ENCODE assay signal across 19 cellular contexts in genomic region chr20:11377761-11378160, GRCh38.
A peak's percentile ranks its signal among the peaks of the same experiment; 100 is the strongest.
DNase-seq lines count a peak whose midpoint lies in the region; ATAC-seq, FAIRE-seq and TF ChIP-seq lines count a peak whose summit lies in the region.
"Had no signal": no experiment of that assay in that cellular context is flagged by ENCODE, and none has a peak within 500 bp of the region (broad histone marks: within the 10 kb centered on the region; RNA-seq: fewer than 3 reads in every experiment).

No MANE protein-coding gene starts in this region.

- peaks cover 10% of the 10 kb centered on the region for H3K27me3 Mint-ChIP-seq in GM23338 (ENCODE audit: insufficient read depth, low read depth, poor library complexity)
- H3K27me3 Mint-ChIP-seq: B cell; CD4-positive, CD25-positive, alpha-beta regulatory T cell had no signal

- TF ChIP-seq RAD21 in A549 (conservative IDR thresholded peaks at IDR 0.05 in 1 of 2, IDR thresholded peaks at IDR 0.05 in 1 of 2), result no peak

- H3K4me3 ChIP-seq in A549, result no peak overlapping the region
- H3K4me3 ChIP-seq in GM23338, result no peak overlapping the region
- H3K4me3 ChIP-seq: BLaER1 had no signal

- TF ChIP-seq POLR2A in A549 (IDR thresholded peaks at IDR 0.05; ENCODE audit: low read length), result no peak

- H3K36me3 Mint-ChIP-seq in GM23338 (ENCODE audit: low read depth), result peaks cover 15% of the 10 kb centered on the region; the same call in 2 of the 3 replicates
- H3K36me3 Mint-ChIP-seq: CD4-positive, CD25-positive, alpha-beta regulatory T cell; CD8-positive, alpha-beta T cell had no signal

- FAIRE-seq in A549 (lab: Jason Lieb, UNC), result peak; percentile 23
- FAIRE-seq: G401.6, GM12892 had no signal

- 74% methylated on average over 2 of the region's 2 CpGs for WGBS in A549 (ENCODE audit: missing lambda C conversion rate)

- peaks cover 30% of the 10 kb centered on the region for H3K4me1 Mint-ChIP-seq in GM23338
- H3K4me1 Mint-ChIP-seq: B cell; CD4-positive, CD25-positive, alpha-beta regulatory T cell had no signal

- H3K27ac Mint-ChIP-seq in GM23338, result no peak overlapping the region
- H3K27ac Mint-ChIP-seq: B cell; CD4-positive, CD25-positive, alpha-beta regulatory T cell; CD8-positive, alpha-beta T cell had no signal

- peaks cover 17% of the 10 kb centered on the region for H3K9me2 ChIP-seq in GM23338 (ENCODE audit: insufficient read depth)

- H3F3A ChIP-seq in GM23338 (replicated peaks; ENCODE audit: low read depth), result no peaks in the 10 kb centered on the region

- CTCF ChIA-PET in A549 (lab: Yijun Ruan, JAX), result interaction anchor here (0.8 kb wide), 1 partner anchor 9 kb away, joined by 3 read pairs; no protein-coding TSS in a partner anchor

- no peak overlapping the region for H3K4me3 Mint-ChIP-seq in GM23338
- H3K4me3 Mint-ChIP-seq: B cell; CD4-positive, CD25-positive, alpha-beta regulatory T cell; CD8-positive, alpha-beta T cell had no signal

- ATAC-seq in A549 (no peak), GM23338 (no peak)
- ATAC-seq: CD8-positive, alpha-beta T cell had no signal

- TF ChIP-seq CTCF in A549 (IDR thresholded peaks at IDR 0.05) (no peak), GM23338 (conservative IDR thresholded peaks at IDR 0.05; ENCODE audit: low read depth in 2 of 2) (no peak)

- H3K27me3 ChIP-seq in GM23338 (ENCODE audit: insufficient read depth), result no peaks in the 10 kb centered on the region
- H3K27me3 ChIP-seq: BLaER1 had no signal

- H3K4me2 ChIP-seq in A549 (no peak overlapping the region), GM23338 (no peak overlapping the region)
- H3K4me2 ChIP-seq: BLaER1 had no signal

- H3K27ac ChIP-seq in A549 (no peak overlapping the region; a peak in 1 of 6 replicates), GM23338 (ENCODE audit: low read depth) (no peak overlapping the region), epithelial cell of prostate (peak overlapping the region; percentile 40)
- H3K27ac ChIP-seq: BLaER1, C4-2B had no signal

- H3K9me3 ChIP-seq in A549, result peaks cover 5% of the 10 kb centered on the region; the same call in 1 of the 3 replicates
- H3K9me3 ChIP-seq: BLaER1, Caco-2 had no signal

- H3K9me3 Mint-ChIP-seq in GM23338, result peaks cover 20% of the 10 kb centered on the region; the same call in 2 of the 3 replicates

- no peaks in the 10 kb centered on the region for H4K20me1 ChIP-seq in GM23338 (replicated peaks; ENCODE audit: insufficient read depth)
- H4K20me1 ChIP-seq: BLaER1 had no signal

- H2AFZ ChIP-seq in GM23338, result peak overlapping the region; percentile 5; the same call in 1 of the 2 replicates

- H3K79me2 ChIP-seq in GM23338 (replicated peaks; ENCODE audit: insufficient read depth), result no peaks in the 10 kb centered on the region

- TF ChIP-seq EP300 in A549 (IDR thresholded peaks at IDR 0.05), result no peak

- no peak for DNase-seq in A549 (ENCODE audit: low read depth in 1 of 2, low spot score in 1 of 2)
- DNase-seq in GM23338 (ENCODE audit: low spot score), result no peak
- DNase-seq in epithelial cell of prostate (ENCODE audit: low read depth, low spot score), result no peak
- no peak for DNase-seq in NCI-H1092 (lab: John Stamatoyannopoulos, UW)
- no peak for DNase-seq in NCI-H2171 (lab: John Stamatoyannopoulos, UW)
- no peak for DNase-seq in OCI-M1 (lab: John Stamatoyannopoulos, UW)
- DNase-seq: Caco-2; CD4-positive, CD25-positive, alpha-beta regulatory T cell; CD8-positive, alpha-beta T cell; DMS153; DND-41; GOT3; H7; HCEC 1CT had no signal

- POLR2A ChIA-PET in A549 (lab: Yijun Ruan, JAX), result no interaction called here

- no peaks in the 10 kb centered on the region for H3K36me3 ChIP-seq in GM23338 (ENCODE audit: insufficient read depth)
- H3K36me3 ChIP-seq: BLaER1 had no signal

- H3K4me1 ChIP-seq in A549 (peaks cover 27% of the 10 kb centered on the region), GM23338 (ENCODE audit: insufficient read depth) (peaks cover 26% of the 10 kb centered on the region)
- H3K4me1 ChIP-seq: BLaER1, Caco-2 had no signal

TF ChIP-seq in A549, 52 proteins besides CTCF, POLR2A, EP300 and RAD21:
- TF ChIP-seq NR3C1 (IDR thresholded peaks at IDR 0.05), result no peak
- TF ChIP-seq MAX (IDR thresholded peaks at IDR 0.05), result no peak
- TF ChIP-seq MAFK (IDR thresholded peaks at IDR 0.05; ENCODE audit: partially characterized antibody), result peak; percentile 67
- TF ChIP-seq BHLHE40 (IDR thresholded peaks at IDR 0.05; ENCODE audit: low read depth, low read length), result no peak
- no peak for TF ChIP-seq HOXB13 (CRISPR knock-in tag; IDR thresholded peaks at IDR 0.05; ENCODE audit: low read depth)

TF ChIP-seq in GM23338, 12 proteins besides CTCF, POLR2A, EP300 and RAD21:
- TF ChIP-seq JUNB (IDR thresholded peaks at IDR 0.05; ENCODE audit: unreplicated experiment) (no peak), CREB1 (CRISPR knock-in tag; IDR thresholded peaks at IDR 0.05; ENCODE audit: low read depth) (no peak), ETS1 (IDR thresholded peaks at IDR 0.05) (no peak), ZNF331 (CRISPR knock-in tag; IDR thresholded peaks at IDR 0.05; ENCODE audit: low read depth) (no peak)
